In genomic region chr10:34780818-34781380, GRCh38 we compare ENCODE assay signal across 8 cellular contexts. TPM values are rescaled to one million over a fixed set of nuclear protein-coding genes. Genes with fewer than 3 reads are reported as not detected.
DNase-seq lines count a peak whose midpoint lies in the region; ATAC-seq and TF ChIP-seq lines count a peak whose summit lies in the region.

No MANE protein-coding gene starts in this region.

- no peak for TF ChIP-seq CTCF in cardiac muscle cell (IDR thresholded peaks at IDR 0.05; ENCODE audit: low read depth, low read length)

- H3K9ac ChIP-seq in NT2/D1 (ENCODE audit: insufficient read length, low read depth) (peak overlapping the region; percentile 10), subcutaneous abdominal adipose tissue (ENCODE audit: low read length in 5 of 5) (peak overlapping the region in 1 of 5 donors; percentile 26)

- H3K27me3 ChIP-seq in NT2/D1 (ENCODE audit: insufficient read depth, insufficient read length) (no peaks in the 10 kb centered on the region), cardiac muscle cell (no peaks in the 10 kb centered on the region), subcutaneous abdominal adipose tissue (ENCODE audit: control insufficient read depth in 5 of 5, insufficient read depth in 4 of 5, low read length in 5 of 5) (no peaks in the 10 kb centered on the region)

- H3K4me3 ChIP-seq in NT2/D1 (ENCODE audit: insufficient read length, low read depth) (no peak overlapping the region), cardiac muscle cell (no peak overlapping the region), subcutaneous abdominal adipose tissue (ENCODE audit: low read depth in 1 of 5, low read length in 5 of 5) (peak overlapping the region in 4 of 5 donors; percentile 8 to 48 (median 16))

- H3K36me3 ChIP-seq in NT2/D1 (ENCODE audit: insufficient read depth, insufficient read length, low read length), result no peaks in the 10 kb centered on the region
- H3K36me3 ChIP-seq in cardiac muscle cell, result no peaks in the 10 kb centered on the region
- no peaks in the 10 kb centered on the region for H3K36me3 ChIP-seq in subcutaneous abdominal adipose tissue (ENCODE audit: control insufficient read depth in 5 of 5, insufficient read depth in 5 of 5, low read length in 5 of 5)

- H3K4me1 ChIP-seq in NT2/D1 (ENCODE audit: insufficient read depth, insufficient read length), result peaks cover 2% of the 10 kb centered on the region
- peaks cover 29% of the 10 kb centered on the region for H3K4me1 ChIP-seq in cardiac muscle cell (ENCODE audit: low read depth)
- H3K4me1 ChIP-seq in subcutaneous abdominal adipose tissue (ENCODE audit: control insufficient read depth in 5 of 5, insufficient read depth in 5 of 5, low read length in 5 of 5), result peaks cover 7 to 30% (median 25%) of the 10 kb centered on the region in 5 donors

- H3K27ac ChIP-seq in cardiac muscle cell (peak overlapping the region; percentile 16), subcutaneous abdominal adipose tissue (ENCODE audit: low read depth, low read length) (no peak overlapping the region)

- H3K9me3 ChIP-seq in NT2/D1 (ENCODE audit: insufficient read depth, low read length) (no peaks in the 10 kb centered on the region), cardiac muscle cell (ENCODE audit: low read depth) (no peaks in the 10 kb centered on the region), subcutaneous abdominal adipose tissue (ENCODE audit: control insufficient read depth in 5 of 5, low read length in 5 of 5) (no peaks in the 10 kb centered on the region)

- ATAC-seq in HG02678 (IDR thresholded peaks at IDR 0.05; ENCODE audit: unreplicated experiment), result peak; percentile 86

- peak; percentile 44 for DNase-seq in SKM-1 treated with dmso at 0.1 percent for 144 hours (lab: John Stamatoyannopoulos, UW; ENCODE audit: unreplicated experiment)
- no peak for DNase-seq in SKM-1 (lab: John Stamatoyannopoulos, UW; ENCODE audit: unreplicated experiment)
- DNase-seq in NT2/D1 (ENCODE audit: low read depth, low spot score), result no peak
- DNase-seq in cardiac muscle cell (ENCODE audit: low read depth in 1 of 2, low spot score in 1 of 2), result peak; percentile 48 to 76
- no peak for DNase-seq in DMS153 (lab: John Stamatoyannopoulos, UW)
- no peak for DNase-seq in stimulated activated naive CD4-positive, alpha-beta T cell treated with Interleukin-2 at 50 U/mL for 16 hours (lab: John Stamatoyannopoulos, UW)

RNA-seq across cellular contexts. Expression of gene PARD3, which starts 34.2 kb away (rescaled TPM):
- 45.9 and 64.8 TPM in 2 replicates for total RNA-seq in cardiac muscle cell
- polyA plus RNA-seq in cardiac muscle cell, result 36.5 and 49.1 TPM in 2 replicates

Comparison
In these comparisons a context has a peak if more than half of its experiments do, and no peak if none do; other contexts are left out.
1. DNase-seq: peak in SKM-1 treated with dmso at 0.1 percent for 144 hours (single experiment) and cardiac muscle cell (2 of 2); none in SKM-1 (single experiment), NT2/D1 (single experiment), DMS153 (single experiment) and stimulated activated naive CD4-positive, alpha-beta T cell treated with Interleukin-2 at 50 U/mL for 16 hours (single experiment).
2. H3K4me3 ChIP-seq: peak in subcutaneous abdominal adipose tissue (4 of 5); none in NT2/D1 (single experiment) and cardiac muscle cell (single experiment).